ENCODE assay signal across 8 cellular contexts in the genomic region with DNA sequence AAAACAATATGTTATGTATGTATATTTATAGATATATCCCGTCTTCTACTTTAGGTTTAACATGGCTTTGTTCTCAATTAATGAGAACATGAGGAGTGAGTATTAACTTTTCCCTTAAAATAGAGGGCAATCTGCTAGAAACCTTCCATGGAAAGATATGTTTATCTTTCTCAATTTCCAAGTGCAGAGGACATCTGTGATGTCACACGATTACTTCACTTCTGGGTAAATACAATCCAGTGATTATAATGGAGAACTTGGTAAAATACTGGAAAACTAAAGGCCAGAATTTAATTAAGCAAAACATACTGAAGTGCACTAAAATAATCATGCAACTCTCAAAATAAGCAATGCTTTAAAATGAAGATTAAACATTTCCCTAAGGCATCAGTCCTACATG. TPM values are rescaled to one million over a fixed set of nuclear protein-coding genes. Genes with fewer than 3 reads are reported as not detected.
"Had no signal": no experiment of that assay in that cellular context is flagged by ENCODE, and none has a peak within 500 bp of the region (broad histone marks: within the 10 kb centered on the region; RNA-seq: fewer than 3 reads in every experiment).

No MANE protein-coding gene starts in this region.

- ATAC-seq: K562 had no signal

- FAIRE-seq: HTR-8/SVneo, K562 had no signal

- H3K27ac ChIP-seq: HL-60, KMS-11 had no signal

- H3K9ac ChIP-seq: KMS-11 had no signal

- H3K4me2 ChIP-seq: KMS-11 had no signal

- DNase-seq: IMR-90, KBM-7, KG1 had no signal

- H3K4me3 ChIP-seq: K562 had no signal

RNA-seq across cellular contexts. Expression of a gene that starts 11.9 kb away (rescaled TPM):
- total RNA-seq: IMR-90 had no signal
- polyA plus RNA-seq: IgD-negative memory B cell had no signal
